27 cellular contexts compared by ENCODE assay signal in genomic region chr1:75198761-75199160, GRCh38.
"Had no signal": no experiment of that assay in that cellular context is flagged by ENCODE, and none has a peak within 500 bp of the region (broad histone marks: within the 10 kb centered on the region; RNA-seq: fewer than 3 reads in every experiment).

No MANE protein-coding gene starts in this region.

- DNase-seq: activated CD4-positive, alpha-beta T cell treated with anti-CD3 and anti-CD28 coated beads, Interleukin-2, amount 10 ng/mL, durations not matched to agents 7 days and 5 days; activated CD4-positive, CD25-positive, alpha-beta regulatory T cell treated with anti-CD3 and anti-CD28 coated beads, Interleukin-2, amount 50 U/mL, for 72 hours; activated CD8-positive, alpha-beta memory T cell treated with anti-CD3 and anti-CD28 coated beads, Interleukin-2, amount 10 ng/mL, durations not matched to agents 7 days and 5 days; activated CD8-positive, alpha-beta T cell treated with anti-CD3 and anti-CD28 coated beads for 36 hours; activated gamma-delta T cell; activated naive CD4-positive, alpha-beta T cell treated with anti-CD3 and anti-CD28 coated beads, Interleukin-2, amount 50 U/mL, for 16 hours; activated naive CD8-positive, alpha-beta T cell treated with anti-CD3 and anti-CD28 coated beads, Interleukin-2, amount 50 U/mL, for 24 hours; activated T-cell treated with anti-CD3 and anti-CD28 coated beads for 4 hours; anterior cingulate cortex; body of pancreas; foreskin melanocyte; glutamatergic neuron; hippocampal formation; kidney glomerular epithelial cell; left lung; naive thymus-derived CD8-positive, alpha-beta T cell; retina; sigmoid colon; stimulated activated CD4-positive, alpha-beta T cell treated with anti-CD3 and anti-CD28 coated beads, Interleukin-15, amount 100 ng/mL, for 24 hours; stomach; WERI-Rb-1 had no signal

- H3K36me3 Mint-ChIP-seq: activated CD8-positive, alpha-beta memory T cell treated with anti-CD3 and anti-CD28 coated beads, Interleukin-2, amount 10 ng/mL, durations not matched to agents 7 days and 5 days; mesothelial cell of epicardium; naive thymus-derived CD8-positive, alpha-beta T cell; neural progenitor cell; stimulated activated memory B cell treated with anti-CD40 and anti-IgM and Interleukin-4, amounts not matched to agents 10 μg/mL and 1 μg/mL and 100 μg/mL, for 72 hours had no signal

- H3K4me1 Mint-ChIP-seq: activated CD4-positive, alpha-beta T cell treated with anti-CD3 and anti-CD28 coated beads, Interleukin-2, amount 10 ng/mL, durations not matched to agents 7 days and 5 days; activated CD8-positive, alpha-beta memory T cell treated with anti-CD3 and anti-CD28 coated beads, Interleukin-2, amount 10 ng/mL, durations not matched to agents 7 days and 5 days; activated naive CD8-positive, alpha-beta T cell treated with anti-CD3 and anti-CD28 coated beads, Interleukin-2, amount 50 U/mL, for 24 hours; mesothelial cell of epicardium; naive thymus-derived CD8-positive, alpha-beta T cell; neural progenitor cell; stimulated activated memory B cell treated with anti-CD40 and anti-IgM and Interleukin-4, amounts not matched to agents 10 μg/mL and 1 μg/mL and 100 μg/mL, for 72 hours had no signal

- H3K27me3 Mint-ChIP-seq: activated CD8-positive, alpha-beta memory T cell treated with anti-CD3 and anti-CD28 coated beads, Interleukin-2, amount 10 ng/mL, durations not matched to agents 7 days and 5 days; activated naive CD8-positive, alpha-beta T cell treated with anti-CD3 and anti-CD28 coated beads, Interleukin-2, amount 50 U/mL, for 24 hours had no signal

- H3K4me3 ChIP-seq: body of pancreas, left lung, neural progenitor cell, sigmoid colon, smooth muscle cell, stomach, suprapubic skin, tibial nerve had no signal

- H3K4me2 ChIP-seq: neural progenitor cell, smooth muscle cell had no signal

- H3K27me3 ChIP-seq: body of pancreas, neural progenitor cell, sigmoid colon, suprapubic skin, tibial nerve had no signal

- H3K27ac ChIP-seq: body of pancreas, left lung, neural progenitor cell, sigmoid colon, stomach, suprapubic skin, tibial nerve, WERI-Rb-1 had no signal

- H3K9me3 Mint-ChIP-seq: activated CD4-positive, alpha-beta T cell treated with anti-CD3 and anti-CD28 coated beads, Interleukin-2, amount 10 ng/mL, durations not matched to agents 7 days and 5 days; activated CD8-positive, alpha-beta T cell treated with anti-CD3 and anti-CD28 coated beads for 36 hours; activated naive CD8-positive, alpha-beta T cell treated with anti-CD3 and anti-CD28 coated beads, Interleukin-2, amount 50 U/mL, for 24 hours; mesothelial cell of epicardium; naive thymus-derived CD8-positive, alpha-beta T cell; neural progenitor cell; stimulated activated memory B cell treated with anti-CD40 and anti-IgM and Interleukin-4, amounts not matched to agents 10 μg/mL and 1 μg/mL and 100 μg/mL, for 72 hours had no signal

- ATAC-seq: activated CD8-positive, alpha-beta memory T cell treated with anti-CD3 and anti-CD28 coated beads, Interleukin-2, amount 10 ng/mL, durations not matched to agents 7 days and 5 days; activated CD8-positive, alpha-beta T cell treated with anti-CD3 and anti-CD28 coated beads for 36 hours; activated naive CD8-positive, alpha-beta T cell treated with anti-CD3 and anti-CD28 coated beads, Interleukin-2, amount 50 U/mL, for 24 hours; body of pancreas; left lung; naive thymus-derived CD8-positive, alpha-beta T cell; stimulated activated memory B cell treated with anti-CD40 and anti-IgM and Interleukin-4, amounts not matched to agents 10 μg/mL and 1 μg/mL and 100 μg/mL, for 72 hours had no signal

- H3K9me3 ChIP-seq: body of pancreas, left lung, sigmoid colon, stomach, suprapubic skin, tibial nerve had no signal

- H3K36me3 ChIP-seq: left lung, neural progenitor cell, sigmoid colon, stomach, suprapubic skin, tibial nerve, WERI-Rb-1 had no signal

- H2AFZ ChIP-seq: neural progenitor cell had no signal

- H3K4me3 Mint-ChIP-seq: activated CD4-positive, alpha-beta T cell treated with anti-CD3 and anti-CD28 coated beads, Interleukin-2, amount 10 ng/mL, durations not matched to agents 7 days and 5 days; activated CD8-positive, alpha-beta memory T cell treated with anti-CD3 and anti-CD28 coated beads, Interleukin-2, amount 10 ng/mL, durations not matched to agents 7 days and 5 days; activated CD8-positive, alpha-beta T cell treated with anti-CD3 and anti-CD28 coated beads for 36 hours; activated naive CD8-positive, alpha-beta T cell treated with anti-CD3 and anti-CD28 coated beads, Interleukin-2, amount 50 U/mL, for 24 hours; mesothelial cell of epicardium; naive thymus-derived CD8-positive, alpha-beta T cell; neural progenitor cell; stimulated activated memory B cell treated with anti-CD40 and anti-IgM and Interleukin-4, amounts not matched to agents 10 μg/mL and 1 μg/mL and 100 μg/mL, for 72 hours had no signal

- H3K4me1 ChIP-seq: left lung, neural progenitor cell, sigmoid colon, stomach, suprapubic skin had no signal

- H3K27ac Mint-ChIP-seq: activated CD4-positive, alpha-beta T cell treated with anti-CD3 and anti-CD28 coated beads, Interleukin-2, amount 10 ng/mL, durations not matched to agents 7 days and 5 days; activated CD8-positive, alpha-beta memory T cell treated with anti-CD3 and anti-CD28 coated beads, Interleukin-2, amount 10 ng/mL, durations not matched to agents 7 days and 5 days; activated CD8-positive, alpha-beta T cell treated with anti-CD3 and anti-CD28 coated beads for 36 hours; activated naive CD8-positive, alpha-beta T cell treated with anti-CD3 and anti-CD28 coated beads, Interleukin-2, amount 50 U/mL, for 24 hours; mesothelial cell of epicardium; naive thymus-derived CD8-positive, alpha-beta T cell; neural progenitor cell; stimulated activated memory B cell treated with anti-CD40 and anti-IgM and Interleukin-4, amounts not matched to agents 10 μg/mL and 1 μg/mL and 100 μg/mL, for 72 hours had no signal
